24 cellular contexts compared by ENCODE assay signal in genomic region chr17:65413390-65413789, GRCh38.
"Had no signal": no experiment of that assay in that cellular context is flagged by ENCODE, and none has a peak within 500 bp of the region (broad histone marks: within the 10 kb centered on the region; RNA-seq: fewer than 3 reads in every experiment).

No MANE protein-coding gene starts in this region.

- H3K9me3 ChIP-seq: gastrocnemius medialis, neutrophil, pancreas, vagina had no signal

- H3K27me3 ChIP-seq: gastrocnemius medialis, heart left ventricle, hepatocyte, left lung, neutrophil, pancreas, suprapubic skin, vagina had no signal

- H3K4me1 Mint-ChIP-seq: mesothelial cell of epicardium; stimulated activated naive CD8-positive, alpha-beta T cell treated with anti-CD3 and anti-CD28 coated beads, Interleukin-15, amount 100 ng/mL, for 72 hours had no signal

- H3K27ac ChIP-seq: epithelial cell of prostate, heart left ventricle, hepatocyte, left lung, neutrophil, pancreas, skin epidermis, suprapubic skin, vagina had no signal

- H3K36me3 ChIP-seq: gastrocnemius medialis, heart left ventricle, left lung, neutrophil, pancreas, suprapubic skin, vagina had no signal

- FAIRE-seq: kidney, pancreas had no signal

- H3K4me1 ChIP-seq: gastrocnemius medialis, heart left ventricle, left lung, pancreas, suprapubic skin, vagina had no signal

- H3K27me3 Mint-ChIP-seq: stimulated activated naive CD8-positive, alpha-beta T cell treated with anti-CD3 and anti-CD28 coated beads, Interleukin-15, amount 100 ng/mL, for 72 hours had no signal

- ATAC-seq: esophagus mucosa; heart left ventricle; left lung; pancreas; stimulated activated naive CD8-positive, alpha-beta T cell treated with anti-CD3 and anti-CD28 coated beads, Interleukin-15, amount 100 ng/mL, for 72 hours had no signal

- H3K4me3 Mint-ChIP-seq: mesothelial cell of epicardium; naive thymus-derived CD8-positive, alpha-beta T cell; neural crest cell; stimulated activated naive CD8-positive, alpha-beta T cell treated with anti-CD3 and anti-CD28 coated beads, Interleukin-15, amount 100 ng/mL, for 72 hours had no signal

- H3K4me3 ChIP-seq: dorsolateral prefrontal cortex, gastrocnemius medialis, heart left ventricle, hepatocyte, left lung, pancreas, skin epidermis, suprapubic skin, vagina had no signal

- H3K27ac Mint-ChIP-seq: mesothelial cell of epicardium had no signal

- DNase-seq: dorsolateral prefrontal cortex; effector CD4-positive, alpha-beta T cell; foreskin fibroblast; gastrocnemius medialis; heart left ventricle; kidney; left lung; mesenchymal stem cell; naive thymus-derived CD8-positive, alpha-beta T cell; pancreas; retina; stimulated activated CD4-positive, alpha-beta T cell treated with anti-CD3 and anti-CD28 coated beads, Interleukin-15, amount 100 ng/mL, for 24 hours; stimulated activated CD4-positive, alpha-beta T cell treated with anti-CD3 and anti-CD28 coated beads, Interleukin-2, amount 100 ng/mL, for 48 hours; stimulated activated naive CD4-positive, alpha-beta T cell; stimulated activated naive CD8-positive, alpha-beta T cell treated with anti-CD3 and anti-CD28 coated beads, Interleukin-15, amount 100 ng/mL, for 72 hours had no signal
